In genomic region chr6:25415701-25416100, GRCh38 we compare ENCODE assay signal across 29 cellular contexts.
"Had no signal": no experiment of that assay in that cellular context is flagged by ENCODE, and none has a peak within 500 bp of the region (broad histone marks: within the 10 kb centered on the region; RNA-seq: fewer than 3 reads in every experiment).

No MANE protein-coding gene starts in this region.

- H3K27ac ChIP-seq: body of pancreas, breast epithelium, KMS-11, PC-9, RWPE1 had no signal

- H2AFZ ChIP-seq: PC-9 had no signal

- H3K27me3 ChIP-seq: body of pancreas, breast epithelium had no signal

- H3K4me3 ChIP-seq: body of pancreas, breast epithelium, PC-9 had no signal

- H3K4me3 Mint-ChIP-seq: activated CD4-positive, alpha-beta T cell treated with anti-CD3 and anti-CD28 coated beads, Interleukin-2, amount 10 ng/mL, durations not matched to agents 24 days and 14 days; activated CD8-positive, alpha-beta T cell treated with anti-CD3 and anti-CD28 coated beads for 36 hours; activated naive CD8-positive, alpha-beta T cell treated with anti-CD3 and anti-CD28 coated beads, Interleukin-2, amount 10 ng/mL, durations not matched to agents 7 days and 5 days; activated T-cell treated with anti-CD3 and anti-CD28 coated beads, Interleukin-2, amount 50 U/mL, for 24 hours had no signal

- H3K4me2 ChIP-seq: KMS-11, PC-9 had no signal

- DNase-seq: activated CD4-positive, alpha-beta T cell treated with anti-CD3 and anti-CD28 coated beads, Interleukin-2, amount 10 ng/mL, durations not matched to agents 24 days and 14 days; activated CD4-positive, alpha-beta T cell treated with anti-CD3 and anti-CD28 coated beads, Interleukin-2, amount 50 U/mL, for 4 hours; activated CD4-positive, CD25-positive, alpha-beta regulatory T cell; activated CD8-positive, alpha-beta T cell treated with anti-CD3 and anti-CD28 coated beads for 36 hours; activated gamma-delta T cell; activated naive CD4-positive, alpha-beta T cell treated with Interleukin-2 at 50 U/mL for 16 hours; activated naive CD8-positive, alpha-beta T cell treated with anti-CD3 and anti-CD28 coated beads, Interleukin-2, amount 10 ng/mL, durations not matched to agents 7 days and 5 days; activated T-cell treated with anti-CD3 and anti-CD28 coated beads, Interleukin-2, amount 50 U/mL, for 24 hours; body of pancreas; MM.1S; MV-4-11; NCI-H1092; NCI-H1436 treated with DMSO at 0.1 percent for 48 hours; NCI-H1694 treated with DMSO at 0.1 percent for 48 hours; NCI-H2029; NCI-H345; NCI-H524 treated with DMSO at 0.1 percent for 48 hours; NCI-H748 treated with DMSO at 0.1 percent for 48 hours; NK-92 treated with Interleukin-12 subunit alpha and Interleukin-12 subunit beta, amount 100 ng/mL, for 24 hours; PC-9; SIG-M5; SW 1271; T-helper 1 cell; T-helper 2 cell; T-helper 9 cell had no signal

- H3K27ac Mint-ChIP-seq: activated CD4-positive, alpha-beta T cell treated with anti-CD3 and anti-CD28 coated beads, Interleukin-2, amount 10 ng/mL, durations not matched to agents 24 days and 14 days; activated CD8-positive, alpha-beta T cell treated with anti-CD3 and anti-CD28 coated beads for 36 hours; activated naive CD8-positive, alpha-beta T cell treated with anti-CD3 and anti-CD28 coated beads, Interleukin-2, amount 10 ng/mL, durations not matched to agents 7 days and 5 days; activated T-cell treated with anti-CD3 and anti-CD28 coated beads, Interleukin-2, amount 50 U/mL, for 24 hours; activated T-helper 2 cell treated with anti-CD3 and anti-CD28 coated beads, Interferon-gamma antibody, Interleukin-2, Interleukin-4, amounts not matched to agents 10 μg/mL and 5 μg/mL and 100 μg/mL, durations not matched to agents 14 hours and 24 hours and 36 hours had no signal

- H3K9ac ChIP-seq: KMS-11 had no signal

- H3K4me1 ChIP-seq: breast epithelium had no signal

- H3K9me3 ChIP-seq: body of pancreas, breast epithelium had no signal

- H3K27me3 Mint-ChIP-seq: activated CD8-positive, alpha-beta T cell treated with anti-CD3 and anti-CD28 coated beads for 36 hours; activated naive CD8-positive, alpha-beta T cell treated with anti-CD3 and anti-CD28 coated beads, Interleukin-2, amount 10 ng/mL, durations not matched to agents 7 days and 5 days; activated T-cell treated with anti-CD3 and anti-CD28 coated beads, Interleukin-2, amount 50 U/mL, for 24 hours had no signal

- H3K36me3 ChIP-seq: breast epithelium had no signal

- H3K9me3 Mint-ChIP-seq: activated T-cell treated with anti-CD3 and anti-CD28 coated beads, Interleukin-2, amount 50 U/mL, for 24 hours; activated T-helper 2 cell treated with anti-CD3 and anti-CD28 coated beads, Interferon-gamma antibody, Interleukin-2, Interleukin-4, amounts not matched to agents 10 μg/mL and 5 μg/mL and 100 μg/mL, durations not matched to agents 14 hours and 24 hours and 36 hours had no signal
